29 cellular contexts compared by ENCODE assay signal in the genomic region with DNA sequence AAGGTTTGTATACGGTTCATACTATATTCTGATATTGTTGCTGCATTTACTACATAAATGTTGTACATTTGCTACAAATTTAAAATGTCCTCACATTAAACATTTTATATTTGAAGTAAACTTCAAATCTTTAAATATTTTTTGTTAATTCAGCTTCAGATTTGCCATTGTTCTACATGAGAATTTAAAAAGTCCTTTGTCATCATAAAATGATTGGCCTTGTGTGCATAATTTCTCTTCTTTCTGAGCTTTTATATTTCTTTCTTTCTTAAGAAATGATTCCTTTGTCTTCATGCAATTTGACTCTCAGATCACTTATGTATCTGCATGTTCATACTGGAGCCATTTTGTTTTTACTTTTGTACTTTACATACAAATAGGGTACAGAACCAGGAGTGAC.
"Had no signal": no experiment of that assay in that cellular context is flagged by ENCODE, and none has a peak within 500 bp of the region (broad histone marks: within the 10 kb centered on the region; RNA-seq: fewer than 3 reads in every experiment).

No MANE protein-coding gene starts in this region.

- H3K9ac ChIP-seq: KMS-11, SK-N-SH had no signal

- H3K4me1 ChIP-seq: SJCRH30 had no signal

- H3K4me3 ChIP-seq: cardiac muscle cell, SJCRH30 had no signal

- ATAC-seq: activated CD8-positive, alpha-beta T cell treated with anti-CD3 and anti-CD28 coated beads for 36 hours; activated naive CD4-positive, alpha-beta T cell treated with anti-CD3 and anti-CD28 coated beads, Interleukin-2, amount 50 U/mL, for 72 hours; activated T-cell treated with anti-CD3 and anti-CD28 coated beads, Interleukin-2, amount 50 U/mL, for 4 hours; Panc1 had no signal

- H3K27ac Mint-ChIP-seq: activated CD4-positive, alpha-beta T cell treated with anti-CD3 and anti-CD28 coated beads, Interleukin-2, amount 10 ng/mL, durations not matched to agents 24 days and 14 days; activated naive CD4-positive, alpha-beta T cell treated with anti-CD3 and anti-CD28 coated beads for 36 hours; activated naive CD4-positive, alpha-beta T cell treated with anti-CD3 and anti-CD28 coated beads, Interleukin-2, amount 50 U/mL, for 72 hours; T-helper 1 cell treated with Interleukin-12 subunit alpha and Interleukin-12 subunit beta and Interleukin-4 antibody, amounts not matched to agents 30 μg/mL and 1 μg/mL, for 36 hours had no signal

- H3K27me3 ChIP-seq: brain microvascular endothelial cell, cardiac muscle cell, SJCRH30 had no signal

- H3K9me3 Mint-ChIP-seq: activated CD4-positive, alpha-beta T cell treated with anti-CD3 and anti-CD28 coated beads, Interleukin-2, amount 10 ng/mL, durations not matched to agents 24 days and 14 days; activated CD8-positive, alpha-beta T cell treated with anti-CD3 and anti-CD28 coated beads for 36 hours; activated naive CD4-positive, alpha-beta T cell treated with anti-CD3 and anti-CD28 coated beads for 36 hours; activated naive CD4-positive, alpha-beta T cell treated with anti-CD3 and anti-CD28 coated beads, Interleukin-2, amount 50 U/mL, for 72 hours; activated T-cell treated with anti-CD3 and anti-CD28 coated beads, Interleukin-2, amount 50 U/mL, for 4 hours; activated T-helper 1 cell treated with anti-CD3 and anti-CD28 coated beads, Interleukin-12 subunit alpha, Interleukin-12 subunit beta, Interleukin-2, Interleukin-4 antibody, amounts not matched to agents 30 ng/mL and 10 ng/mL and 1 ng/mL, durations not matched to agents 14 hours and 24 hours and 36 hours; central memory CD8-positive, alpha-beta T cell; T-helper 1 cell treated with Interleukin-12 subunit alpha and Interleukin-12 subunit beta and Interleukin-4 antibody, amounts not matched to agents 30 μg/mL and 1 μg/mL, for 36 hours; T-helper 2 cell treated with Interferon-gamma antibody and Interleukin-4, amounts not matched to agents 5 μg/mL and 100 μg/mL, for 36 hours had no signal

- H3K9me3 ChIP-seq: SJCRH30, SK-N-SH had no signal

- H3K4me3 Mint-ChIP-seq: activated CD4-positive, alpha-beta T cell treated with anti-CD3 and anti-CD28 coated beads, Interleukin-2, amount 10 ng/mL, durations not matched to agents 24 days and 14 days; activated CD8-positive, alpha-beta T cell treated with anti-CD3 and anti-CD28 coated beads for 36 hours; activated naive CD4-positive, alpha-beta T cell treated with anti-CD3 and anti-CD28 coated beads for 36 hours; activated T-cell treated with anti-CD3 and anti-CD28 coated beads, Interleukin-2, amount 50 U/mL, for 4 hours; activated T-helper 1 cell treated with anti-CD3 and anti-CD28 coated beads, Interleukin-12 subunit alpha, Interleukin-12 subunit beta, Interleukin-2, Interleukin-4 antibody, amounts not matched to agents 30 ng/mL and 10 ng/mL and 1 ng/mL, durations not matched to agents 14 hours and 24 hours and 36 hours; central memory CD8-positive, alpha-beta T cell; T-helper 1 cell treated with Interleukin-12 subunit alpha and Interleukin-12 subunit beta and Interleukin-4 antibody, amounts not matched to agents 30 μg/mL and 1 μg/mL, for 36 hours; T-helper 2 cell treated with Interferon-gamma antibody and Interleukin-4, amounts not matched to agents 5 μg/mL and 100 μg/mL, for 36 hours had no signal

- DNase-seq: activated CD4-positive, alpha-beta T cell treated with anti-CD3 and anti-CD28 coated beads, Interleukin-2, amount 10 ng/mL, durations not matched to agents 24 days and 14 days; activated CD4-positive, alpha-beta T cell treated with anti-CD3 and anti-CD28 coated beads, Interleukin-2, amount 50 U/mL, for 4 hours; activated CD8-positive, alpha-beta T cell treated with anti-CD3 and anti-CD28 coated beads for 36 hours; activated gamma-delta T cell treated with Interleukin-2 at 50 U/mL for 16 hours; activated naive CD4-positive, alpha-beta T cell treated with anti-CD3 and anti-CD28 coated beads for 36 hours; activated T-cell treated with anti-CD3 and anti-CD28 coated beads, Interleukin-2, amount 50 U/mL, for 4 hours; amniotic stem cell; aorta; brain microvascular endothelial cell; NCI-H1092 treated with DMSO at 0.1 percent for 48 hours; NCI-H1417; NCI-H146; NCI-H187; NCI-H2081; NCI-H226; NCI-H446 treated with DMSO at 0.1 percent for 48 hours; NCI-H524; SHP77; SJCRH30; SK-N-SH had no signal

- H3K27ac ChIP-seq: brain microvascular endothelial cell, cardiac muscle cell, KMS-11, SJCRH30 had no signal

- H3K27me3 Mint-ChIP-seq: activated CD4-positive, alpha-beta T cell treated with anti-CD3 and anti-CD28 coated beads, Interleukin-2, amount 10 ng/mL, durations not matched to agents 24 days and 14 days; activated CD8-positive, alpha-beta T cell treated with anti-CD3 and anti-CD28 coated beads for 36 hours; central memory CD8-positive, alpha-beta T cell had no signal

- H3K4me2 ChIP-seq: KMS-11, SK-N-SH had no signal

- FAIRE-seq: TTC549 had no signal
